ENCODE assay signal across 1 cellular context in genomic region chr12:68264864-68265256, GRCh38.
TF ChIP-seq lines count a peak whose summit lies in the region.

No MANE protein-coding gene starts in this region.

TF ChIP-seq in SK-N-SH treated with all-trans-retinoic acid at 6 μM for 48 hours, 23 proteins besides CTCF, POLR2A, EP300 and RAD21 (continued from another document):
- TF ChIP-seq, protein P1, sequence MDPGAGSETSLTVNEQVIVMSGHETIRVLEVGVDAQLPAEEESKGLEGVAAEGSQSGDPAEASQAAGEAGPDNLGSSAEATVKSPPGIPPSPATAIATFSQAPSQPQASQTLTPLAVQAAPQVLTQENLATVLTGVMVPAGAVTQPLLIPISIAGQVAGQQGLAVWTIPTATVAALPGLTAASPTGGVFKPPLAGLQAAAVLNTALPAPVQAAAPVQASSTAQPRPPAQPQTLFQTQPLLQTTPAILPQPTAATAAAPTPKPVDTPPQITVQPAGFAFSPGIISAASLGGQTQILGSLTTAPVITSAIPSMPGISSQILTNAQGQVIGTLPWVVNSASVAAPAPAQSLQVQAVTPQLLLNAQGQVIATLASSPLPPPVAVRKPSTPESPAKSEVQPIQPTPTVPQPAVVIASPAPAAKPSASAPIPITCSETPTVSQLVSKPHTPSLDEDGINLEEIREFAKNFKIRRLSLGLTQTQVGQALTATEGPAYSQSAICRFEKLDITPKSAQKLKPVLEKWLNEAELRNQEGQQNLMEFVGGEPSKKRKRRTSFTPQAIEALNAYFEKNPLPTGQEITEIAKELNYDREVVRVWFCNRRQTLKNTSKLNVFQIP (CRISPR knock-in tag; IDR thresholded peaks at IDR 0.05; ENCODE audit: borderline replicate concordance, low read depth), result no peak
- TF ChIP-seq CSDC2 (CRISPR knock-in tag; IDR thresholded peaks at IDR 0.05) (no peak), ZC3H10 (CRISPR knock-in tag; IDR thresholded peaks at IDR 0.05) (no peak), SNAI2 (CRISPR knock-in tag; IDR thresholded peaks at IDR 0.05) (no peak), ZNF8 (CRISPR knock-in tag; IDR thresholded peaks at IDR 0.05) (no peak), TOX (CRISPR knock-in tag; IDR thresholded peaks at IDR 0.05; ENCODE audit: borderline replicate concordance) (no peak), ESRRG (CRISPR knock-in tag; IDR thresholded peaks at IDR 0.05) (no peak), ZNF70 (CRISPR knock-in tag; IDR thresholded peaks at IDR 0.05) (no peak), GLIS3 (CRISPR knock-in tag; IDR thresholded peaks at IDR 0.05) (no peak), ISL1 (CRISPR knock-in tag; IDR thresholded peaks at IDR 0.05) (no peak)
- TF ChIP-seq, protein P2, sequence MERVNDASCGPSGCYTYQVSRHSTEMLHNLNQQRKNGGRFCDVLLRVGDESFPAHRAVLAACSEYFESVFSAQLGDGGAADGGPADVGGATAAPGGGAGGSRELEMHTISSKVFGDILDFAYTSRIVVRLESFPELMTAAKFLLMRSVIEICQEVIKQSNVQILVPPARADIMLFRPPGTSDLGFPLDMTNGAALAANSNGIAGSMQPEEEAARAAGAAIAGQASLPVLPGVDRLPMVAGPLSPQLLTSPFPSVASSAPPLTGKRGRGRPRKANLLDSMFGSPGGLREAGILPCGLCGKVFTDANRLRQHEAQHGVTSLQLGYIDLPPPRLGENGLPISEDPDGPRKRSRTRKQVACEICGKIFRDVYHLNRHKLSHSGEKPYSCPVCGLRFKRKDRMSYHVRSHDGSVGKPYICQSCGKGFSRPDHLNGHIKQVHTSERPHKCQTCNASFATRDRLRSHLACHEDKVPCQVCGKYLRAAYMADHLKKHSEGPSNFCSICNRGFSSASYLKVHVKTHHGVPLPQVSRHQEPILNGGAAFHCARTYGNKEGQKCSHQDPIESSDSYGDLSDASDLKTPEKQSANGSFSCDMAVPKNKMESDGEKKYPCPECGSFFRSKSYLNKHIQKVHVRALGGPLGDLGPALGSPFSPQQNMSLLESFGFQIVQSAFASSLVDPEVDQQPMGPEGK (CRISPR knock-in tag; IDR thresholded peaks at IDR 0.05; ENCODE audit: borderline replicate concordance), result no peak
- TF ChIP-seq, protein P3, sequence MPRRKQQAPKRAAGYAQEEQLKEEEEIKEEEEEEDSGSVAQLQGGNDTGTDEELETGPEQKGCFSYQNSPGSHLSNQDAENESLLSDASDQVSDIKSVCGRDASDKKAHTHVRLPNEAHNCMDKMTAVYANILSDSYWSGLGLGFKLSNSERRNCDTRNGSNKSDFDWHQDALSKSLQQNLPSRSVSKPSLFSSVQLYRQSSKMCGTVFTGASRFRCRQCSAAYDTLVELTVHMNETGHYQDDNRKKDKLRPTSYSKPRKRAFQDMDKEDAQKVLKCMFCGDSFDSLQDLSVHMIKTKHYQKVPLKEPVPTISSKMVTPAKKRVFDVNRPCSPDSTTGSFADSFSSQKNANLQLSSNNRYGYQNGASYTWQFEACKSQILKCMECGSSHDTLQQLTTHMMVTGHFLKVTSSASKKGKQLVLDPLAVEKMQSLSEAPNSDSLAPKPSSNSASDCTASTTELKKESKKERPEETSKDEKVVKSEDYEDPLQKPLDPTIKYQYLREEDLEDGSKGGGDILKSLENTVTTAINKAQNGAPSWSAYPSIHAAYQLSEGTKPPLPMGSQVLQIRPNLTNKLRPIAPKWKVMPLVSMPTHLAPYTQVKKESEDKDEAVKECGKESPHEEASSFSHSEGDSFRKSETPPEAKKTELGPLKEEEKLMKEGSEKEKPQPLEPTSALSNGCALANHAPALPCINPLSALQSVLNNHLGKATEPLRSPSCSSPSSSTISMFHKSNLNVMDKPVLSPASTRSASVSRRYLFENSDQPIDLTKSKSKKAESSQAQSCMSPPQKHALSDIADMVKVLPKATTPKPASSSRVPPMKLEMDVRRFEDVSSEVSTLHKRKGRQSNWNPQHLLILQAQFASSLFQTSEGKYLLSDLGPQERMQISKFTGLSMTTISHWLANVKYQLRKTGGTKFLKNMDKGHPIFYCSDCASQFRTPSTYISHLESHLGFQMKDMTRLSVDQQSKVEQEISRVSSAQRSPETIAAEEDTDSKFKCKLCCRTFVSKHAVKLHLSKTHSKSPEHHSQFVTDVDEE (CRISPR knock-in tag; IDR thresholded peaks at IDR 0.05), result no peak
- TF ChIP-seq, protein P4, sequence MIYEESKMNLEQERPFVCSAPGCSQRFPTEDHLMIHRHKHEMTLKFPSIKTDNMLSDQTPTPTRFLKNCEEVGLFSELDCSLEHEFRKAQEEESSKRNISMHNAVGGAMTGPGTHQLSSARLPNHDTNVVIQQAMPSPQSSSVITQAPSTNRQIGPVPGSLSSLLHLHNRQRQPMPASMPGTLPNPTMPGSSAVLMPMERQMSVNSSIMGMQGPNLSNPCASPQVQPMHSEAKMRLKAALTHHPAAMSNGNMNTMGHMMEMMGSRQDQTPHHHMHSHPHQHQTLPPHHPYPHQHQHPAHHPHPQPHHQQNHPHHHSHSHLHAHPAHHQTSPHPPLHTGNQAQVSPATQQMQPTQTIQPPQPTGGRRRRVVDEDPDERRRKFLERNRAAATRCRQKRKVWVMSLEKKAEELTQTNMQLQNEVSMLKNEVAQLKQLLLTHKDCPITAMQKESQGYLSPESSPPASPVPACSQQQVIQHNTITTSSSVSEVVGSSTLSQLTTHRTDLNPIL (CRISPR knock-in tag; IDR thresholded peaks at IDR 0.05; ENCODE audit: low read depth), result no peak
